15 cellular contexts compared by ENCODE assay signal in the genomic region with DNA sequence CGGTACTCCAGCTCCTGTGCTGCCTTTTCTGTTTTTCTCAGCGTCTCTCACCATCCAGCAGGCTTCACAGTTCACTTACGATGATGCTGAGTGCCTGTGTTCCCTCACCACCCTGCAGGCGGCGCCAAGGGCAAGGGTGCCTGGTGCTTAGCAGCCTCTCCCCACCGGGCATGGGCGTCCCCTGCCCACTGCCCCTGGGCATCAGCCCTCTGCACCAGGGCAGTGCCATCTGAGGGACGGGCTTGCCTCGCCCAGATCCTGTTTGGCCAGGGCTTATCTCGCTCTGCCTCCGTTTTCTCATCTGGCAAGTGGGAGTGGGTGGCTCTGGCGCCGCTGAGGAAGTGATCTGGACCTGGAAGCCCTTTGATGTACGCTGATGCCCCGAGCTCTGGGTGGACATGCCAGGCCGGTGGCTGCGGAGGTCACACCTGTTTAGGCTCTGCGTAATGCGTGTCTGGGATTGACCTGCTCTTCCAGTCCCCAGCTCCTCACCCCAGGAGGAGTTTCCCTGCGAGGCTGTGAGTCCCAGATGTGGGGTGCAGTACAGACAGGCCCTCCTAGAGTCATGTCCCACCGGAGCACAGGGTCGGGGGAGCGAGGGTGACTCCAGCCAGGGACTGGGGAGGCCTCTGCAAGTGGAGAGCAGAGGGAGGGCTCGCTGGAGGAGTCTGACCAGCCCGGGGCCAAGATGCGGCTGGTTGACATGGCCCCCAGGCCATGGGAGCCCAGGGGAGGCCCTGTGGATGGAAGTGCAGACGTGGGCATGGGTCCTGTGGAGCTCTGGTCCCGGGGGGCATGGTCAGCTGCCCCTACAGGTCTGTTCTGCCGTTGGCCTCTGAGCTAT. TPM values are rescaled to one million over a fixed set of nuclear protein-coding genes. Genes with fewer than 3 reads are reported as not detected.
A peak's percentile ranks its signal among the peaks of the same experiment; 100 is the strongest.
DNase-seq lines count a peak whose midpoint lies in the region; ATAC-seq, FAIRE-seq and TF ChIP-seq lines count a peak whose summit lies in the region.
"Had no signal": no experiment of that assay in that cellular context is flagged by ENCODE, and none has a peak within 500 bp of the region (broad histone marks: within the 10 kb centered on the region; RNA-seq: fewer than 3 reads in every experiment).

No MANE protein-coding gene starts in this region.

- CTCF ChIA-PET in CD8-positive, alpha-beta T cell (lab: Charles Lee), result interaction anchor here (1.1 to 1.3 kb wide), 3 partner anchors 57 to 165 kb away, joined by 3 read pairs; no protein-coding TSS in a partner anchor

- WGBS in small intestine, 3 donors, result 78 to 83% (median 81%) methylated on average over 29 of the region's 29 CpGs
- 86 to 91% methylated on average over 27 to 29 of the region's 29 CpGs for WGBS in thyroid gland, 2 donors
- 72% methylated on average over 8 of the region's 29 CpGs for WGBS in suprapubic skin

- ATAC-seq in CD8-positive, alpha-beta T cell, result no peak
- ATAC-seq: Right ventricle myocardium inferior had no signal

- no peak overlapping the region for H3K9ac ChIP-seq in MM.1S (ENCODE audit: low read length)

- H4K20me1 ChIP-seq in MM.1S (ENCODE audit: insufficient read depth, low read length), result no peaks in the 10 kb centered on the region

- no peaks in the 10 kb centered on the region for H3K79me2 ChIP-seq in MM.1S (ENCODE audit: low read length)

- no peaks in the 10 kb centered on the region for H3K4me1 ChIP-seq in MM.1S (ENCODE audit: low read length)
- H3K4me1 ChIP-seq in small intestine (ENCODE audit: control insufficient read depth in 2 of 2, insufficient read depth in 1 of 2, low read depth in 1 of 2, low read length in 1 of 2), result peaks cover 0 to 2% of the 10 kb centered on the region in 2 donors
- H3K4me1 ChIP-seq in thyroid gland, result peaks cover 35 to 59% of the 10 kb centered on the region in 2 donors
- peaks cover 52% of the 10 kb centered on the region for H3K4me1 ChIP-seq in suprapubic skin
- peaks cover 27% of the 10 kb centered on the region for H3K4me1 ChIP-seq in CD8-positive, alpha-beta T cell (ENCODE audit: insufficient read depth, low read length)

- H3F3A ChIP-seq in MM.1S (ENCODE audit: insufficient read depth, low read length), result no peaks in the 10 kb centered on the region

- no peak for TF ChIP-seq EP300 in suprapubic skin (IDR thresholded peaks at IDR 0.05)

- no peaks in the 10 kb centered on the region for H3K27me3 Mint-ChIP-seq in CD8-positive, alpha-beta T cell (ENCODE audit: low read depth)
- H3K27me3 Mint-ChIP-seq: naive B cell had no signal

- peaks cover 23% of the 10 kb centered on the region for H3K4me1 Mint-ChIP-seq in CD8-positive, alpha-beta T cell (ENCODE audit: low read depth)

- no peak overlapping the region for H3K4me2 ChIP-seq in MM.1S (ENCODE audit: low read depth, low read length)

- H2AFZ ChIP-seq in MM.1S (ENCODE audit: low read length), result no peak overlapping the region

- POLR2A ChIA-PET in CD8-positive, alpha-beta T cell (lab: Charles Lee), result interaction anchor here (1.1 kb wide), 1 partner anchor 9 kb away, joined by 3 read pairs; no protein-coding TSS in a partner anchor

- H3K4me3 ChIP-seq in MM.1S (ENCODE audit: low read length) (no peak overlapping the region), cardiac fibroblast (replicated peaks in 1 of 2; ENCODE audit: low read depth in 2 of 2, low read length in 2 of 2) (no peak overlapping the region), small intestine (ENCODE audit: low read depth in 1 of 2, low read length in 2 of 2) (no peak overlapping the region), thyroid gland (replicated peaks in 1 of 3) (no peak overlapping the region), suprapubic skin (no peak overlapping the region)
- H3K4me3 ChIP-seq in CD8-positive, alpha-beta T cell (ENCODE audit: low read depth, low read length), result no peak overlapping the region
- H3K4me3 ChIP-seq: testis had no signal

- H3K36me3 ChIP-seq in MM.1S (replicated peaks; ENCODE audit: insufficient read depth, low read length) (no peaks in the 10 kb centered on the region), small intestine (ENCODE audit: control insufficient read depth in 2 of 2, insufficient read depth in 2 of 2, low read length in 2 of 2) (peaks cover 2 to 6% of the 10 kb centered on the region in 2 donors), thyroid gland (peaks cover 14 to 15% of the 10 kb centered on the region in 2 donors), suprapubic skin (peaks cover 19% of the 10 kb centered on the region)
- no peaks in the 10 kb centered on the region for H3K36me3 ChIP-seq in CD8-positive, alpha-beta T cell (ENCODE audit: insufficient read depth, low read length)

- no peaks in the 10 kb centered on the region for H3K9me2 ChIP-seq in MM.1S (replicated peaks; ENCODE audit: insufficient read depth, low read length)

- no peak overlapping the region for H3K27ac ChIP-seq in MM.1S (ENCODE audit: low read length)
- peak overlapping the region in 1 of 2 donors; percentile 47 for H3K27ac ChIP-seq in small intestine (ENCODE audit: low read depth in 1 of 2, low read length in 1 of 2)
- H3K27ac ChIP-seq in thyroid gland, result no peak overlapping the region
- H3K27ac ChIP-seq in suprapubic skin, result no peak overlapping the region
- H3K27ac ChIP-seq in CD8-positive, alpha-beta T cell (ENCODE audit: low read depth, low read length), result no peak overlapping the region
- H3K27ac ChIP-seq: testis had no signal

- H3K36me3 Mint-ChIP-seq in CD8-positive, alpha-beta T cell, result no peaks in the 10 kb centered on the region
- H3K36me3 Mint-ChIP-seq: naive B cell had no signal

- H3K27me3 ChIP-seq in MM.1S (replicated peaks; ENCODE audit: insufficient read depth, low read length), result peaks cover 57% of the 10 kb centered on the region
- no peaks in the 10 kb centered on the region for H3K27me3 ChIP-seq in small intestine (ENCODE audit: control insufficient read depth in 2 of 2, insufficient read depth in 2 of 2, low read length in 2 of 2)
- H3K27me3 ChIP-seq in thyroid gland, result no peaks in the 10 kb centered on the region
- no peaks in the 10 kb centered on the region for H3K27me3 ChIP-seq in suprapubic skin
- H3K27me3 ChIP-seq in CD8-positive, alpha-beta T cell (ENCODE audit: insufficient read depth, low read length), result no peaks in the 10 kb centered on the region
- H3K27me3 ChIP-seq: testis had no signal

- TF ChIP-seq POLR2A in thyroid gland (IDR thresholded peaks at IDR 0.05) (no peak), suprapubic skin (IDR thresholded peaks at IDR 0.05) (no peak)

- DNase-seq in DMS 273 (lab: John Stamatoyannopoulos, UW; ENCODE audit: unreplicated experiment) (peak; percentile 42), DMS 273 treated with DMSO at 0.1 percent for 48 hours (lab: John Stamatoyannopoulos, UW) (no peak), MM.1S (peak; percentile 32), cardiac fibroblast (ENCODE audit: low read depth in 2 of 2) (no peak), small intestine (peak; percentile 18), thyroid gland (no peak), suprapubic skin (ENCODE audit: low spot score in 2 of 2) (no peak)
- DNase-seq in CD8-positive, alpha-beta T cell, result no peak
- DNase-seq: cerebellar nuclear complex; naive B cell; NCI-H1436; stimulated activated CD4-positive, alpha-beta T cell treated with anti-CD3 and anti-CD28 coated beads, Interleukin-1b, Interleukin-23, amount 100 ng/mL, for 48 hours; testis had no signal

- no peaks in the 10 kb centered on the region for H3K9me3 Mint-ChIP-seq in CD8-positive, alpha-beta T cell
- H3K9me3 Mint-ChIP-seq: naive B cell had no signal

- H3K4me3 Mint-ChIP-seq in CD8-positive, alpha-beta T cell, result no peak overlapping the region

- H3K9me3 ChIP-seq in MM.1S (replicated peaks; ENCODE audit: insufficient read depth, low read length) (no peaks in the 10 kb centered on the region), small intestine (ENCODE audit: control insufficient read depth, low read depth) (no peaks in the 10 kb centered on the region), thyroid gland (no peaks in the 10 kb centered on the region), suprapubic skin (no peaks in the 10 kb centered on the region)
- no peaks in the 10 kb centered on the region for H3K9me3 ChIP-seq in CD8-positive, alpha-beta T cell (ENCODE audit: low read length)
- H3K9me3 ChIP-seq: testis had no signal

- peak; percentile 34 for TF ChIP-seq CTCF in MM.1S (IDR thresholded peaks at IDR 0.05; ENCODE audit: low read length)
- peak; percentile 10 for TF ChIP-seq CTCF in cardiac fibroblast (IDR thresholded peaks at IDR 0.05; ENCODE audit: low read depth, low read length)
- TF ChIP-seq CTCF in thyroid gland (IDR thresholded peaks at IDR 0.05), result no peak
- no peak for TF ChIP-seq CTCF in suprapubic skin (IDR thresholded peaks at IDR 0.05)
- no peak for TF ChIP-seq CTCF in CD8-positive, alpha-beta T cell (IDR thresholded peaks at IDR 0.05)

- FAIRE-seq in small intestine (lab: Jason Lieb, UNC), result no peak
- FAIRE-seq: GM12892 had no signal

- intact Hi-C loops in thyroid gland (cut with DNase I), result loop anchor here (5.0 kb wide), 1 partner anchor 86 kb away; a partner anchor contains a TSS
- intact Hi-C loops in CD8-positive, alpha-beta T cell (cut with DNase I, micrococcal nuclease), result no loop called here

- H3K27ac Mint-ChIP-seq in CD8-positive, alpha-beta T cell, result no peak overlapping the region

RNA-seq across cellular contexts. Expression of a gene that starts 11.8 kb away (rescaled TPM):
- polyA plus RNA-seq in small intestine, result 10 to 100 TPM in 1 of 3 donors, 1 to 10 TPM in 2; 6.9 to 32.0 (median 9.2) TPM
- total RNA-seq in thyroid gland, result 10 to 100 TPM; 16.7 to 23.8 (median 21.4) TPM
- total RNA-seq in suprapubic skin, result 10 to 100 TPM; 14.0 to 26.3 (median 19.5) TPM
- 10 to 100 TPM in 1 of 2 experiments, 1 to 10 TPM in 1; 8.4 to 10.1 TPM for total RNA-seq in CD8-positive, alpha-beta T cell

RNA-seq across cellular contexts. Expression of a gene that starts 44.4 kb away (rescaled TPM):
- polyA plus RNA-seq in small intestine, result under 1 TPM in 1 of 3 donors, not detected in 2; 0.07 TPM
- total RNA-seq in thyroid gland (1 to 10 TPM in 1 of 4 donors, under 1 TPM in 1, not detected in 2; 0.29 to 1.2 TPM), suprapubic skin (under 1 TPM in 1 of 4 donors, not detected in 3; 0.17 TPM)
- under 1 TPM; 0.47 to 0.54 TPM for total RNA-seq in CD8-positive, alpha-beta T cell

Comparison
In these comparisons a context has a peak if more than half of its experiments do, and no peak if none do; other contexts are left out.
1. DNase-seq: peak in DMS 273 (single experiment), MM.1S (single experiment) and small intestine (single experiment); none in DMS 273 treated with DMSO at 0.1 percent for 48 hours (single experiment), cardiac fibroblast (0 of 2), thyroid gland (0 of 2), suprapubic skin (0 of 2) and CD8-positive, alpha-beta T cell (0 of 7).
2. CTCF ChIP-seq: peak in MM.1S (single experiment) and cardiac fibroblast (single experiment); none in thyroid gland (0 of 6), suprapubic skin (0 of 2) and CD8-positive, alpha-beta T cell (single experiment).